ENCODE assay signal across 1 cellular context in the genomic region with DNA sequence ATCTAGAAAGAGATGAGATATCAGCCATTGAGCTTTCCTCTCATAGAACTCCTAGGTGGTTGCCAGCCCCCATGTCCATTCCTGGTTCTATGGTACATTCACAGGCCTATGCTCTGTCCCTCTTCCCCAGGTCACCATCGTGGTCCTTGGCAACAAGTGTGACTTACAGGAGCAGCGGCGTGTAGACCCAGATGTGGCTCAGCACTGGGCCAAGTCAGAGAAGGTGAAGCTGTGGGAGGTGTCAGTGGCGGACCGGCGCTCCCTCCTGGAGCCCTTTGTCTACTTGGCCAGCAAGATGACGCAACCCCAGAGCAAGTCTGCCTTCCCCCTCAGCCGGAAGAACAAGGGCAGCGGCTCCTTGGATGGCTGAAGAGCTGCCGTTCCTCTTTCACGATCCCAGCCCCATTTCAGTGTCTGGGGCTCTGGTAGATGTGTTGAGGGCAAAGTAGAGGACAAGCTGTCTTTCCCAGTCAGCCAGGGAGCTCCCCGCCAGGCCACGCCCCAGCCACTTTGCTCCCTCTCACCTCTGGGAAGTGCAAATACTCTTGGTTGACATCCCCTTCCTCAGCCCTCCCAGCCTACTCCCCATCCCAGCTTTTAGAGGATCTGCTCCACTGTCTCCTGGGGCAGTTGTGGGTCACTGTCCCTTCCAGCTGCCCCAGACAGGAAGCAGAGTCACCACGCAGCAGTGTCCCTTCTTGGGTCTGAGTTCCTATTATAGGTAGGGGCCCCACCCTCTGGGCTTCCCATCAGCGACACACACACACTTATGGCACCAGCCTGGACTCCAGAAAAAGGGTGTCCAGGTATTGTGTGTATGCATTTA.
TF ChIP-seq lines count a peak whose summit lies in the region.

No MANE protein-coding gene starts in this region.

TF ChIP-seq in K562, 482 proteins besides CTCF, POLR2A, EP300 and RAD21 (continued from another document and continues in another):
- TF ChIP-seq EWSR1 (IDR thresholded peaks at IDR 0.05; ENCODE audit: borderline replicate concordance, low read depth, partially characterized antibody) (no peak), RFX5 (IDR thresholded peaks at IDR 0.05; ENCODE audit: low read depth, low read length) (no peak), SIRT6 (IDR thresholded peaks at IDR 0.05; ENCODE audit: low read depth, low read length) (no peak), XRCC4 (IDR thresholded peaks at IDR 0.05; ENCODE audit: extremely low read depth, insufficient read depth, insufficient read length) (no peak), ZNF699 (CRISPR knock-in tag; IDR thresholded peaks at IDR 0.05; ENCODE audit: insufficient replicate concordance) (no peak), ZC3H4 (CRISPR knock-in tag; IDR thresholded peaks at IDR 0.05; ENCODE audit: borderline replicate concordance) (no peak), L3MBTL2 (IDR thresholded peaks at IDR 0.05) (peak; percentile 81), E2F5 (CRISPR knock-in tag; IDR thresholded peaks at IDR 0.05) (no peak), PURB (CRISPR knock-in tag; IDR thresholded peaks at IDR 0.05; ENCODE audit: low read depth) (no peak), CEBPZ (IDR thresholded peaks at IDR 0.05; ENCODE audit: borderline replicate concordance, low read depth, low read length) (no peak), MYC (IDR thresholded peaks at IDR 0.05; ENCODE audit: low read depth, low read length) (peak; percentile 82), MYC (CRISPR knock-in tag; IDR thresholded peaks at IDR 0.05; ENCODE audit: borderline replicate concordance, low read depth) (no peak), ZNF551 (CRISPR knock-in tag; IDR thresholded peaks at IDR 0.05) (no peak), TRIM24 (IDR thresholded peaks at IDR 0.05) (peak in 1 of 2 experiments; percentile 78; a peak in 2 of 4 replicates), ZNF280B (CRISPR knock-in tag; IDR thresholded peaks at IDR 0.05) (0 out of 2 replicates have a peak, but pooled peaks have one; percentile 28), SPI1 (IDR thresholded peaks at IDR 0.05; ENCODE audit: borderline replicate concordance, low read depth, low read length) (peak; percentile 72; the same call in 1 of the 2 replicates), ZKSCAN3 (CRISPR knock-in tag; IDR thresholded peaks at IDR 0.05) (no peak), NR2C2 (CRISPR knock-in tag; IDR thresholded peaks at IDR 0.05) (no peak), NR2C2 (tag; IDR thresholded peaks at IDR 0.05) (peak; percentile 58; the same call in 1 of the 2 replicates), ZNF75A (CRISPR knock-in tag; IDR thresholded peaks at IDR 0.05) (no peak), ASH1L (IDR thresholded peaks at IDR 0.05; ENCODE audit: borderline replicate concordance, low read depth, partially characterized antibody) (no peak), CBX2 (IDR thresholded peaks at IDR 0.05; ENCODE audit: insufficient read depth, low read length, poor library complexity, severe bottlenecking) (no peak), SMC3 (conservative IDR thresholded peaks at IDR 0.05; ENCODE audit: insufficient read depth, low read depth, low read length) (no peak), MCM5 (IDR thresholded peaks at IDR 0.05; ENCODE audit: low read depth) (no peak), ZNF436 (CRISPR knock-in tag; IDR thresholded peaks at IDR 0.05) (no peak), ZNF668 (CRISPR knock-in tag; IDR thresholded peaks at IDR 0.05) (no peak), TRIM25 (IDR thresholded peaks at IDR 0.05; ENCODE audit: borderline replicate concordance) (no peak), ZNF274 (IDR thresholded peaks at IDR 0.05; ENCODE audit: borderline replicate concordance, low read depth, low read length) (no peak), HDAC8 (tag; IDR thresholded peaks at IDR 0.05) (no peak; the same call in 1 of the 2 replicates), PHF8 (IDR thresholded peaks at IDR 0.05; ENCODE audit: borderline replicate concordance, low read length) (peak; percentile 19; the same call in 1 of the 2 replicates), ZNF589 (CRISPR knock-in tag; IDR thresholded peaks at IDR 0.05; ENCODE audit: low read depth) (peak; percentile 52; the same call in 1 of the 2 replicates), MEF2A (IDR thresholded peaks at IDR 0.05; ENCODE audit: control insufficient read depth, low read depth, low read length) (no peak), TOE1 (IDR thresholded peaks at IDR 0.05; ENCODE audit: borderline replicate concordance) (peak; percentile 20; the same call in 1 of the 2 replicates), TOE1 (CRISPR knock-in tag; IDR thresholded peaks at IDR 0.05; ENCODE audit: borderline replicate concordance, low read depth) (no peak), HEY1 (CRISPR knock-in tag; IDR thresholded peaks at IDR 0.05; ENCODE audit: borderline replicate concordance) (no peak), ELK1 (CRISPR knock-in tag; IDR thresholded peaks at IDR 0.05) (no peak), ELF4 (CRISPR knock-in tag; IDR thresholded peaks at IDR 0.05) (peak; percentile 19; the same call in 1 of the 2 replicates)
- TF ChIP-seq, protein P1, sequence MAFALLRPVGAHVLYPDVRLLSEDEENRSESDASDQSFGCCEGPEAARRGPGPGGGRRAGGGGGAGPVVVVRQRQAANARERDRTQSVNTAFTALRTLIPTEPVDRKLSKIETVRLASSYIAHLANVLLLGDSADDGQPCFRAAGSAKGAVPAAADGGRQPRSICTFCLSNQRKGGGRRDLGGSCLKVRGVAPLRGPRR (CRISPR knock-in tag; IDR thresholded peaks at IDR 0.05), result no peak
- TF ChIP-seq, protein P2, sequence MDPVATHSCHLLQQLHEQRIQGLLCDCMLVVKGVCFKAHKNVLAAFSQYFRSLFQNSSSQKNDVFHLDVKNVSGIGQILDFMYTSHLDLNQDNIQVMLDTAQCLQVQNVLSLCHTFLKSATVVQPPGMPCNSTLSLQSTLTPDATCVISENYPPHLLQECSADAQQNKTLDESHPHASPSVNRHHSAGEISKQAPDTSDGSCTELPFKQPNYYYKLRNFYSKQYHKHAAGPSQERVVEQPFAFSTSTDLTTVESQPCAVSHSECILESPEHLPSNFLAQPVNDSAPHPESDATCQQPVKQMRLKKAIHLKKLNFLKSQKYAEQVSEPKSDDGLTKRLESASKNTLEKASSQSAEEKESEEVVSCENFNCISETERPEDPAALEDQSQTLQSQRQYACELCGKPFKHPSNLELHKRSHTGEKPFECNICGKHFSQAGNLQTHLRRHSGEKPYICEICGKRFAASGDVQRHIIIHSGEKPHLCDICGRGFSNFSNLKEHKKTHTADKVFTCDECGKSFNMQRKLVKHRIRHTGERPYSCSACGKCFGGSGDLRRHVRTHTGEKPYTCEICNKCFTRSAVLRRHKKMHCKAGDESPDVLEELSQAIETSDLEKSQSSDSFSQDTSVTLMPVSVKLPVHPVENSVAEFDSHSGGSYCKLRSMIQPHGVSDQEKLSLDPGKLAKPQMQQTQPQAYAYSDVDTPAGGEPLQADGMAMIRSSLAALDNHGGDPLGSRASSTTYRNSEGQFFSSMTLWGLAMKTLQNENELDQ (CRISPR knock-in tag; IDR thresholded peaks at IDR 0.05; ENCODE audit: borderline replicate concordance), result no peak
- TF ChIP-seq, protein P3, sequence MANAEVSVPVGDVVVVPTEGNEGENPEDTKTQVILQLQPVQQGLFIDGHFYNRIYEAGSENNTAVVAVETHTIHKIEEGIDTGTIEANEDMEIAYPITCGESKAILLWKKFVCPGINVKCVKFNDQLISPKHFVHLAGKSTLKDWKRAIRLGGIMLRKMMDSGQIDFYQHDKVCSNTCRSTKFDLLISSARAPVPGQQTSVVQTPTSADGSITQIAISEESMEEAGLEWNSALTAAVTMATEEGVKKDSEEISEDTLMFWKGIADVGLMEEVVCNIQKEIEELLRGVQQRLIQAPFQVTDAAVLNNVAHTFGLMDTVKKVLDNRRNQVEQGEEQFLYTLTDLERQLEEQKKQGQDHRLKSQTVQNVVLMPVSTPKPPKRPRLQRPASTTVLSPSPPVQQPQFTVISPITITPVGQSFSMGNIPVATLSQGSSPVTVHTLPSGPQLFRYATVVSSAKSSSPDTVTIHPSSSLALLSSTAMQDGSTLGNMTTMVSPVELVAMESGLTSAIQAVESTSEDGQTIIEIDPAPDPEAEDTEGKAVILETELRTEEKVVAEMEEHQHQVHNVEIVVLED (CRISPR knock-in tag; IDR thresholded peaks at IDR 0.05), result no peak
